ENCODE assay signal across 35 cellular contexts in genomic region chr6:84929212-84929611, GRCh38.
"Had no signal": no experiment of that assay in that cellular context is flagged by ENCODE, and none has a peak within 500 bp of the region (broad histone marks: within the 10 kb centered on the region; RNA-seq: fewer than 3 reads in every experiment).

No MANE protein-coding gene starts in this region.

- H3K27me3 ChIP-seq: MG63 had no signal

- H3K9me3 ChIP-seq: MG63 had no signal

- DNase-seq: MG63, MM.1S, MV-4-11, NCI-H1048, NCI-H1092, NCI-H1092 treated with DMSO at 0.1 percent for 48 hours, NCI-H1105, NCI-H1105 treated with DMSO at 0.1 percent for 48 hours, NCI-H1417, NCI-H1417 treated with DMSO at 0.1 percent for 48 hours, NCI-H1436, NCI-H1436 treated with DMSO at 0.1 percent for 48 hours, NCI-H146, NCI-H1694, NCI-H1694 treated with DMSO at 0.1 percent for 48 hours, NCI-H187, NCI-H187 treated with DMSO at 0.1 percent for 48 hours, NCI-H1930, NCI-H2029, NCI-H2029 treated with DMSO at 0.1 percent for 48 hours, NCI-H2081, NCI-H2081 treated with DMSO at 0.1 percent for 48 hours, NCI-H2107, NCI-H2171, NCI-H2171 treated with DMSO at 0.1 percent for 48 hours, NCI-H2227 treated with DMSO at 0.1 percent for 48 hours, NCI-H226, NCI-H345, NCI-H446, NCI-H446 treated with DMSO at 0.1 percent for 48 hours, NCI-H510A, NCI-H510A treated with DMSO at 0.1 percent for 48 hours, NCI-H524, NCI-H524 treated with DMSO at 0.1 percent for 48 hours, NCI-H526 had no signal

- H3K4me3 ChIP-seq: MG63 had no signal

- H3K36me3 ChIP-seq: MG63 had no signal
